17 cellular contexts compared by ENCODE assay signal in the genomic region with DNA sequence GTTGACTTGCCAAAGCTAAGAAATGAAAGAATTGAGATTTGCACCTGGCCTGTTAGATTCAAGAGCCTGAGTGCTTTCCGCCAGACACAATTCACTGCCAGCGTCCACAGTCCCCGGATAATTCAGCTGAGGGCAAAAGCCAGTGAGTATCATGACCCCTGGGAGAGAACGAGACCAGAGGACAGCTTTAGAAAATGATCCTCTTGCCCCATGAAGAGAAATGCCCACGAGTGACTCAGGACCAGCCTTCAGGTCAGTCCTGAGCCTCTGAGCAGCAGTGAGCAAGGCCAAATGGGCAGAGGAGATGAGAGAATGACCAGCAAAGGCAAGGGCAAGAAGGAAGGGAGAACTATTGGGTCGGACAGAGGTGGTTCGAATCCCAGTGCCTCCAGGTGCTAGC.
DNase-seq lines count a peak whose midpoint lies in the region; ATAC-seq and TF ChIP-seq lines count a peak whose summit lies in the region.
"Had no signal": no experiment of that assay in that cellular context is flagged by ENCODE, and none has a peak within 500 bp of the region (broad histone marks: within the 10 kb centered on the region; RNA-seq: fewer than 3 reads in every experiment).

No MANE protein-coding gene starts in this region.

- in situ Hi-C loops in mammary epithelial cell (cut with MboI; ENCODE audit: low sequenced_read_pairs in 2 of 2), result no loop called here

- no peak for TF ChIP-seq EP300 in esophagus muscularis mucosa (IDR thresholded peaks at IDR 0.05)

- H2AFZ ChIP-seq in mammary epithelial cell (ENCODE audit: low read depth, low read length) (no peak overlapping the region), neural progenitor cell (replicated peaks) (no peak overlapping the region)
- H2AFZ ChIP-seq: GM23338 had no signal

- H3K4me1 Mint-ChIP-seq in neural progenitor cell, result peaks cover 3% of the 10 kb centered on the region

- no peaks in the 10 kb centered on the region for H3K36me3 Mint-ChIP-seq in neural progenitor cell

- H3K9ac ChIP-seq in mammary epithelial cell (ENCODE audit: insufficient read depth, low read length) (no peak overlapping the region), neural progenitor cell (no peak overlapping the region)

- ATAC-seq in left lobe of liver (no peak), HG02840 (IDR thresholded peaks at IDR 0.05; ENCODE audit: low FRiP score, unreplicated experiment) (no peak)
- ATAC-seq: A549, GM23338, HepG2 had no signal

- H3K4me3 Mint-ChIP-seq in neural progenitor cell, result no peak overlapping the region
- H3K4me3 Mint-ChIP-seq: CD4-positive, alpha-beta T cell; GM23338 had no signal

- H3K27me3 ChIP-seq in breast epithelium (no peaks in the 10 kb centered on the region), mammary epithelial cell (ENCODE audit: insufficient read depth, low read length) (no peaks in the 10 kb centered on the region), neural progenitor cell (no peaks in the 10 kb centered on the region), vagina (no peaks in the 10 kb centered on the region), esophagus muscularis mucosa (no peaks in the 10 kb centered on the region)

- H3K36me3 ChIP-seq in breast epithelium (no peaks in the 10 kb centered on the region), mammary epithelial cell (ENCODE audit: insufficient read depth, low read length) (no peaks in the 10 kb centered on the region), neural progenitor cell (no peaks in the 10 kb centered on the region), vagina (no peaks in the 10 kb centered on the region), esophagus muscularis mucosa (no peaks in the 10 kb centered on the region)

- dilution Hi-C loops in mammary epithelial cell (cut with HindIII; ENCODE audit: low sequenced_read_pairs), result no loop called here

- H4K20me1 ChIP-seq in mammary epithelial cell (ENCODE audit: insufficient read depth, low read length) (no peaks in the 10 kb centered on the region), neural progenitor cell (ENCODE audit: low read depth) (no peaks in the 10 kb centered on the region)

- H3K27ac ChIP-seq in breast epithelium (no peak overlapping the region), mammary epithelial cell (ENCODE audit: insufficient read depth, low read depth, low read length) (no peak overlapping the region), neural progenitor cell (no peak overlapping the region), vagina (no peak overlapping the region), esophagus muscularis mucosa (replicated peaks in 1 of 4) (no peak overlapping the region)
- H3K27ac ChIP-seq: 22Rv1, A549, C4-2B had no signal

- no peak for TF ChIP-seq POLR2A in breast epithelium (IDR thresholded peaks at IDR 0.05)
- no peak for TF ChIP-seq POLR2A in vagina (IDR thresholded peaks at IDR 0.05)
- no peak for TF ChIP-seq POLR2A in esophagus muscularis mucosa (IDR thresholded peaks at IDR 0.05; ENCODE audit: low read depth)

- peak; percentile 7 to 19 for DNase-seq in breast epithelium (ENCODE audit: low spot score in 2 of 2)
- DNase-seq in mammary epithelial cell, result no peak
- peak; percentile 21 for DNase-seq in left lobe of liver (ENCODE audit: low spot score)
- no peak for DNase-seq in neural progenitor cell (ENCODE audit: low spot score)
- peak; percentile 46 to 52 for DNase-seq in vagina (ENCODE audit: extremely low spot score in 2 of 2)
- DNase-seq in SK-N-DZ (ENCODE audit: low spot score), result no peak
- no peak for DNase-seq in esophagus muscularis mucosa (ENCODE audit: extremely low spot score)
- DNase-seq: AML-193; Caco-2; CD4-positive, alpha-beta T cell; HCEC 1CT had no signal

- no peak overlapping the region for H3K4me3 ChIP-seq in breast epithelium
- no peak overlapping the region for H3K4me3 ChIP-seq in mammary epithelial cell (replicated peaks in 1 of 3; ENCODE audit: insufficient read depth in 1 of 3, low read depth in 2 of 3, low read length in 3 of 3)
- H3K4me3 ChIP-seq in neural progenitor cell, result no peak overlapping the region
- no peak overlapping the region for H3K4me3 ChIP-seq in vagina
- H3K4me3 ChIP-seq in esophagus muscularis mucosa, result no peak overlapping the region
- H3K4me3 ChIP-seq: A549, GM23338 had no signal

- intact Hi-C loops in breast epithelium (cut with DNase I; ENCODE audit: low total_unique reads), result no loop called here
- intact Hi-C loops in mammary epithelial cell (cut with micrococcal nuclease), result no loop called here
- intact Hi-C loops in vagina (cut with DNase I), result no loop called here
- intact Hi-C loops in esophagus muscularis mucosa (cut with DNase I), result no loop called here

- peaks cover 4% of the 10 kb centered on the region for H3K27me3 Mint-ChIP-seq in neural progenitor cell (ENCODE audit: insufficient read depth, low read depth)
- H3K27me3 Mint-ChIP-seq: CD4-positive, alpha-beta T cell had no signal

- peaks cover 2% of the 10 kb centered on the region for H3K9me3 Mint-ChIP-seq in neural progenitor cell
- H3K9me3 Mint-ChIP-seq: CD4-positive, alpha-beta T cell; GM23338 had no signal

- H3K4me2 ChIP-seq in mammary epithelial cell (ENCODE audit: insufficient read depth, low read depth, low read length) (no peak overlapping the region), neural progenitor cell (no peak overlapping the region)
- H3K4me2 ChIP-seq: A549, GM23338 had no signal

- CTCF ChIA-PET in mammary epithelial cell (lab: Charles Lee; ENCODE audit: low non-redundant PET), result no interaction called here

- peak overlapping the region; percentile 51 for H3K27ac Mint-ChIP-seq in neural progenitor cell
- H3K27ac Mint-ChIP-seq: CD4-positive, alpha-beta T cell; GM23338 had no signal

- no peaks in the 10 kb centered on the region for H3F3A ChIP-seq in neural progenitor cell (ENCODE audit: low read depth)

- no peak for TF ChIP-seq CTCF in breast epithelium (IDR thresholded peaks at IDR 0.05)
- TF ChIP-seq CTCF in mammary epithelial cell (conservative IDR thresholded peaks at IDR 0.05 in 1 of 2, IDR thresholded peaks at IDR 0.05 in 1 of 2; ENCODE audit: extremely low read depth in 1 of 2, insufficient read depth in 1 of 2, low read depth in 1 of 2, low read length in 2 of 2), result no peak
- TF ChIP-seq CTCF in neural progenitor cell (IDR thresholded peaks at IDR 0.05), result no peak
- TF ChIP-seq CTCF in vagina (IDR thresholded peaks at IDR 0.05), result no peak
- TF ChIP-seq CTCF in esophagus muscularis mucosa (IDR thresholded peaks at IDR 0.05), result no peak

- H3K4me1 ChIP-seq in breast epithelium (no peaks in the 10 kb centered on the region), mammary epithelial cell (ENCODE audit: insufficient read depth, low read length) (no peaks in the 10 kb centered on the region), neural progenitor cell (no peaks in the 10 kb centered on the region), vagina (no peaks in the 10 kb centered on the region), esophagus muscularis mucosa (peaks cover 0 to 8% (median 4%) of the 10 kb centered on the region in 4 donors)
- H3K4me1 ChIP-seq: A549 had no signal

- H3K9me3 ChIP-seq in breast epithelium (no peaks in the 10 kb centered on the region), mammary epithelial cell (replicated peaks; ENCODE audit: insufficient read depth, low read length) (no peaks in the 10 kb centered on the region), neural progenitor cell (ENCODE audit: low read depth) (no peaks in the 10 kb centered on the region), vagina (no peaks in the 10 kb centered on the region), esophagus muscularis mucosa (no peaks in the 10 kb centered on the region)
- H3K9me3 ChIP-seq: A549, Caco-2 had no signal

- WGBS in mammary epithelial cell (ENCODE audit: low coverage, missing lambda C conversion rate), result 77% methylated on average over 7 of the region's 7 CpGs
- WGBS in esophagus muscularis mucosa, result 85% methylated on average over 7 of the region's 7 CpGs

- BruUV-seq in mammary epithelial cell (replicated peaks; lab: Mats Ljungman, UMichigan), result no TSS peak

- H3K79me2 ChIP-seq in mammary epithelial cell (ENCODE audit: insufficient read depth, low read length), result no peaks in the 10 kb centered on the region
- H3K79me2 ChIP-seq in neural progenitor cell (ENCODE audit: low read depth), result no peaks in the 10 kb centered on the region

Comparison
In these comparisons a context has a peak if more than half of its experiments do, and no peak if none do; other contexts are left out.
1. DNase-seq: peak in breast epithelium (2 of 2), left lobe of liver (single experiment) and vagina (2 of 2); none in mammary epithelial cell (single experiment), neural progenitor cell (single experiment), SK-N-DZ (single experiment) and esophagus muscularis mucosa (single experiment).